In the genomic region with DNA sequence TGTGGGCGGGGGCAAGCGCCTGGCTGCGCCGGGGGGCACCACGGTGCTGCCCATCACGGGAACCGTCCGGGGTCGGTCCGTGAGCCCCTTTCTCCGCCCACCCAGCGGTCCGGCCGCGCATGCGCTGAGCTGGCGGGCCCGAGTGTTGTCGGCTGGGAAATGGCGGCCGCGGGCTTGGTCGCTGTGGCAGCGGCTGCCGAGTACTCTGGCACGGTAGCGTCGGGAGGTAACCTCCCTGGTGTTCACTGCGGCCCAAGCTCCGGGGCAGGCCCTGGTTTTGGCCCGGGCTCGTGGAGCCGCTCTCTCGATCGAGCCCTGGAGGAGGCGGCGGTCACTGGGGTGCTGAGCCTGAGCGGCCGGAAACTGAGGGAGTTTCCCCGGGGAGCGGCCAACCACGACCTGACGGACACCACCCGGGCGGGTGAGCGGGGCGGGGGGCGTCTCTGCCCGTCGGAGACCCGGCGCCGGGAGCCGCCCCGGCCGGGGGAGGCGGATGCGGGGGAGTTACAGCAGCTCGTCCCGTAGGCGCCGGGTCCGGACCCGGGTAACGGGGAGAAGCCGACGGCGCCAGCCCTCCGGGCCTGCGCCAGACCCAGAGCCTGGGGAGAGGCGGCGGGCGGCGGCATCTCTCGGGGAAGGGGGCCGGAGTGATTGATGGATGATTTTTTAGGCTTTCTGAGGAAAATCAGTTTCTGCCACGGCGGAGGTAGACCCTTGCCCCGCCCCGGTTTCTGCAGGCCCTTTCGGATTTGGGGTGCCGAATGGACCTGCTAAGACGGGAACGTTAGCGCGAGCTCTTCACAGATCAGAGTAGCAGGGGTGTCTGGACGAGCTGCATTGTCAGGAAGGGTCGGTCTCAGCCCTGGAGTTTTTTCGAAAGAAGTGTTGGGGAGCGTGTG, we compare ENCODE assay signal across 1 cellular context.
TF ChIP-seq lines count a peak whose summit lies in the region.

Gene LRCH3, plus strand, starts transcription at position 135 of the 899 bp plus-strand sequence. Its CDS starts 25 bp downstream, at position 160.

TF ChIP-seq in GM12878, 131 proteins besides CTCF, POLR2A, EP300 and RAD21 (continued from another document and continues in another):
- TF ChIP-seq SP1 (IDR thresholded peaks at IDR 0.05; ENCODE audit: low read depth, low read length) (no peak), BCLAF1 (IDR thresholded peaks at IDR 0.05) (no peak), FOXM1 (IDR thresholded peaks at IDR 0.05; ENCODE audit: low read depth, low read length) (no peak), ZNF687 (IDR thresholded peaks at IDR 0.05) (peak; percentile 84), SMC3 (IDR thresholded peaks at IDR 0.05; ENCODE audit: borderline replicate concordance, low read length) (peak; percentile 8; the same call in 1 of the 2 replicates), ETV6 (conservative IDR thresholded peaks at IDR 0.05 in 1 of 2, IDR thresholded peaks at IDR 0.05 in 1 of 2; ENCODE audit: borderline replicate concordance in 1 of 2, low read depth in 1 of 2) (no peak), RBBP5 (conservative IDR thresholded peaks at IDR 0.05) (0 out of 2 replicates have a peak, but pooled peaks have one; percentile 40), WRNIP1 (IDR thresholded peaks at IDR 0.05; ENCODE audit: borderline replicate concordance, low read depth, low read length) (no peak), LARP7 (IDR thresholded peaks at IDR 0.05) (peak; percentile 80), IRF5 (IDR thresholded peaks at IDR 0.05; ENCODE audit: borderline replicate concordance) (no peak), BHLHE40 (IDR thresholded peaks at IDR 0.05; ENCODE audit: borderline replicate concordance in 1 of 2, low read depth in 2 of 2, low read length in 1 of 2) (peak; percentile 43 to 71; a peak in 2 of 4 replicates), NR2C1 (IDR thresholded peaks at IDR 0.05) (no peak), JUNB (IDR thresholded peaks at IDR 0.05) (no peak), MLLT1 (IDR thresholded peaks at IDR 0.05) (no peak), ZNF622 (IDR thresholded peaks at IDR 0.05) (no peak), IKZF1 (conservative IDR thresholded peaks at IDR 0.05) (peak; percentile 80), RCOR1 (conservative IDR thresholded peaks at IDR 0.05; ENCODE audit: low read depth, low read length) (no peak), TAF1 (IDR thresholded peaks at IDR 0.05; ENCODE audit: borderline replicate concordance, low read depth, low read length) (peak; percentile 95), NBN (IDR thresholded peaks at IDR 0.05) (0 out of 2 replicates have a peak, but pooled peaks have one; percentile 11), MTA2 (IDR thresholded peaks at IDR 0.05; ENCODE audit: low read depth) (no peak), RAD51 (IDR thresholded peaks at IDR 0.05) (no peak), KAT2A (conservative IDR thresholded peaks at IDR 0.05; ENCODE audit: control insufficient read depth, low read depth, low read length) (no peak), BCL11A (IDR thresholded peaks at IDR 0.05; ENCODE audit: low read depth, low read length) (0 out of 2 replicates have a peak, but pooled peaks have one; percentile 29), ZBED1 (IDR thresholded peaks at IDR 0.05; ENCODE audit: borderline replicate concordance) (peak; percentile 65; the same call in 1 of the 2 replicates), SUZ12 (IDR thresholded peaks at IDR 0.05; ENCODE audit: unreplicated experiment) (no peak), ZNF217 (IDR thresholded peaks at IDR 0.05) (no peak), CEBPB (IDR thresholded peaks at IDR 0.05; ENCODE audit: borderline replicate concordance in 1 of 2, low read depth in 2 of 2, low read length in 2 of 2) (no peak), MEF2B (IDR thresholded peaks at IDR 0.05; ENCODE audit: partially characterized antibody, poor library complexity, severe bottlenecking) (peak; percentile 44), SIN3A (IDR thresholded peaks at IDR 0.05; ENCODE audit: low read depth, low read length) (peak; percentile 49; the same call in 1 of the 2 replicates), MEF2A (IDR thresholded peaks at IDR 0.05; ENCODE audit: insufficient read depth, low read depth, low read length) (0 out of 2 replicates have a peak, but pooled peaks have one; percentile 8), NR2F1 (conservative IDR thresholded peaks at IDR 0.05) (peak; percentile 62; the same call in 1 of the 2 replicates), POU2F2 (IDR thresholded peaks at IDR 0.05; ENCODE audit: borderline replicate concordance, low read depth, low read length) (peak; percentile 75; the same call in 2 of the 3 replicates), NR2C2 (IDR thresholded peaks at IDR 0.05; ENCODE audit: borderline replicate concordance, control insufficient read depth, insufficient read length, low read depth) (no peak), CBX5 (IDR thresholded peaks at IDR 0.05; ENCODE audit: low read depth) (no peak), BACH1 (IDR thresholded peaks at IDR 0.05; ENCODE audit: borderline replicate concordance) (peak; percentile 88)
- TF ChIP-seq, protein P1, sequence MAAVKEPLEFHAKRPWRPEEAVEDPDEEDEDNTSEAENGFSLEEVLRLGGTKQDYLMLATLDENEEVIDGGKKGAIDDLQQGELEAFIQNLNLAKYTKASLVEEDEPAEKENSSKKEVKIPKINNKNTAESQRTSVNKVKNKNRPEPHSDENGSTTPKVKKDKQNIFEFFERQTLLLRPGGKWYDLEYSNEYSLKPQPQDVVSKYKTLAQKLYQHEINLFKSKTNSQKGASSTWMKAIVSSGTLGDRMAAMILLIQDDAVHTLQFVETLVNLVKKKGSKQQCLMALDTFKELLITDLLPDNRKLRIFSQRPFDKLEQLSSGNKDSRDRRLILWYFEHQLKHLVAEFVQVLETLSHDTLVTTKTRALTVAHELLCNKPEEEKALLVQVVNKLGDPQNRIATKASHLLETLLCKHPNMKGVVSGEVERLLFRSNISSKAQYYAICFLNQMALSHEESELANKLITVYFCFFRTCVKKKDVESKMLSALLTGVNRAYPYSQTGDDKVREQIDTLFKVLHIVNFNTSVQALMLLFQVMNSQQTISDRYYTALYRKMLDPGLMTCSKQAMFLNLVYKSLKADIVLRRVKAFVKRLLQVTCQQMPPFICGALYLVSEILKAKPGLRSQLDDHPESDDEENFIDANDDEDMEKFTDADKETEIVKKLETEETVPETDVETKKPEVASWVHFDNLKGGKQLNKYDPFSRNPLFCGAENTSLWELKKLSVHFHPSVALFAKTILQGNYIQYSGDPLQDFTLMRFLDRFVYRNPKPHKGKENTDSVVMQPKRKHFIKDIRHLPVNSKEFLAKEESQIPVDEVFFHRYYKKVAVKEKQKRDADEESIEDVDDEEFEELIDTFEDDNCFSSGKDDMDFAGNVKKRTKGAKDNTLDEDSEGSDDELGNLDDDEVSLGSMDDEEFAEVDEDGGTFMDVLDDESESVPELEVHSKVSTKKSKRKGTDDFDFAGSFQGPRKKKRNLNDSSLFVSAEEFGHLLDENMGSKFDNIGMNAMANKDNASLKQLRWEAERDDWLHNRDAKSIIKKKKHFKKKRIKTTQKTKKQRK (IDR thresholded peaks at IDR 0.05; ENCODE audit: low read depth, low read length), result no peak
- TF ChIP-seq, protein P2, sequence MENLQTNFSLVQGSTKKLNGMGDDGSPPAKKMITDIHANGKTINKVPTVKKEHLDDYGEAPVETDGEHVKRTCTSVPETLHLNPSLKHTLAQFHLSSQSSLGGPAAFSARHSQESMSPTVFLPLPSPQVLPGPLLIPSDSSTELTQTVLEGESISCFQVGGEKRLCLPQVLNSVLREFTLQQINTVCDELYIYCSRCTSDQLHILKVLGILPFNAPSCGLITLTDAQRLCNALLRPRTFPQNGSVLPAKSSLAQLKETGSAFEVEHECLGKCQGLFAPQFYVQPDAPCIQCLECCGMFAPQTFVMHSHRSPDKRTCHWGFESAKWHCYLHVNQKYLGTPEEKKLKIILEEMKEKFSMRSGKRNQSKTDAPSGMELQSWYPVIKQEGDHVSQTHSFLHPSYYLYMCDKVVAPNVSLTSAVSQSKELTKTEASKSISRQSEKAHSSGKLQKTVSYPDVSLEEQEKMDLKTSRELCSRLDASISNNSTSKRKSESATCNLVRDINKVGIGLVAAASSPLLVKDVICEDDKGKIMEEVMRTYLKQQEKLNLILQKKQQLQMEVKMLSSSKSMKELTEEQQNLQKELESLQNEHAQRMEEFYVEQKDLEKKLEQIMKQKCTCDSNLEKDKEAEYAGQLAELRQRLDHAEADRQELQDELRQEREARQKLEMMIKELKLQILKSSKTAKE (IDR thresholded peaks at IDR 0.05; ENCODE audit: low read depth, poor library complexity, severe bottlenecking), result no peak
- TF ChIP-seq, protein P3, sequence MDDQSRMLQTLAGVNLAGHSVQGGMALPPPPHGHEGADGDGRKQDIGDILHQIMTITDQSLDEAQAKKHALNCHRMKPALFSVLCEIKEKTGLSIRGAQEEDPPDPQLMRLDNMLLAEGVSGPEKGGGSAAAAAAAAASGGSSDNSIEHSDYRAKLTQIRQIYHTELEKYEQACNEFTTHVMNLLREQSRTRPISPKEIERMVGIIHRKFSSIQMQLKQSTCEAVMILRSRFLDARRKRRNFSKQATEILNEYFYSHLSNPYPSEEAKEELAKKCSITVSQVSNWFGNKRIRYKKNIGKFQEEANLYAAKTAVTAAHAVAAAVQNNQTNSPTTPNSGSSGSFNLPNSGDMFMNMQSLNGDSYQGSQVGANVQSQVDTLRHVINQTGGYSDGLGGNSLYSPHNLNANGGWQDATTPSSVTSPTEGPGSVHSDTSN (IDR thresholded peaks at IDR 0.05; ENCODE audit: insufficient replicate concordance, low read depth, low read length), result peak; percentile 60
